ENCODE assay signal across 22 cellular contexts in the genomic region with DNA sequence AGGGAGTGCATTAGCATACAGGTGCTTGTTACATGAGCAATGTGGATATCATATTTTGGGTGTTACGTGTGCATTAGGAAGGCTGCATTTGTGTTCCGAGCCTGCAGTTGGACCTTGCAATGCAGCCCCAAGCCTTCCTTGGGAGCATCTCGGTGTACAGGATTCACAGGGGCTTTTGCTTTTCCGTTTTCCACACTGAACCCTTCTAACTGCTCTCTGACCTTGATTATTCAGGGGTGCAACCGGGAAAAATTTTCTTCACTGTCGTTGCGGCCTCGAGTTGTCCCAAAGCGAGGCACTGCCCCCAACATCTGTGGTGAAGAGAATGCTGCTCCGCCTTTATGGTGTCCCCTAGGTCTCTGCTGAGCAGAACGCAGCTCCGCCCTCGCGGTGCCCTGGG.
A peak's percentile ranks its signal among the peaks of the same experiment; 100 is the strongest.
DNase-seq lines count a peak whose midpoint lies in the region; FAIRE-seq and TF ChIP-seq lines count a peak whose summit lies in the region.
"Had no signal": no experiment of that assay in that cellular context is flagged by ENCODE, and none has a peak within 500 bp of the region (broad histone marks: within the 10 kb centered on the region; RNA-seq: fewer than 3 reads in every experiment).

No MANE protein-coding gene starts in this region.

- H3K27me3 ChIP-seq in adipocyte (replicated peaks; ENCODE audit: control insufficient read depth, insufficient read depth, low read length), result no peaks in the 10 kb centered on the region
- H3K27me3 ChIP-seq: foreskin keratinocyte, thyroid gland had no signal

- H3K9me3 Mint-ChIP-seq in activated naive CD4-positive, alpha-beta T cell treated with anti-CD3 and anti-CD28 coated beads, Interleukin-2, amount 50 U/mL, for 24 hours, result no peaks in the 10 kb centered on the region
- H3K9me3 Mint-ChIP-seq in activated naive CD4-positive, alpha-beta T cell treated with anti-CD3 and anti-CD28 coated beads for 36 hours, result no peaks in the 10 kb centered on the region
- H3K9me3 Mint-ChIP-seq: stimulated activated naive CD8-positive, alpha-beta T cell treated with anti-CD3 and anti-CD28 coated beads, Interleukin-15, Interleukin-2, amounts not matched to agents 100 ng/mL and 50 ng/mL, for 24 hours had no signal

- H3K27ac Mint-ChIP-seq in activated naive CD4-positive, alpha-beta T cell treated with anti-CD3 and anti-CD28 coated beads, Interleukin-2, amount 50 U/mL, for 24 hours, result peak overlapping the region; percentile 46
- H3K27ac Mint-ChIP-seq in activated naive CD4-positive, alpha-beta T cell treated with anti-CD3 and anti-CD28 coated beads for 36 hours, result no peak overlapping the region
- H3K27ac Mint-ChIP-seq: B cell; stimulated activated naive CD8-positive, alpha-beta T cell treated with anti-CD3 and anti-CD28 coated beads, Interleukin-15, Interleukin-2, amounts not matched to agents 100 ng/mL and 50 ng/mL, for 24 hours; WTC11 had no signal

- no peaks in the 10 kb centered on the region for H3K4me1 Mint-ChIP-seq in activated naive CD4-positive, alpha-beta T cell treated with anti-CD3 and anti-CD28 coated beads, Interleukin-2, amount 50 U/mL, for 24 hours
- no peaks in the 10 kb centered on the region for H3K4me1 Mint-ChIP-seq in activated naive CD4-positive, alpha-beta T cell treated with anti-CD3 and anti-CD28 coated beads for 36 hours (ENCODE audit: low read depth)
- H3K4me1 Mint-ChIP-seq: B cell had no signal

- H3K27me3 Mint-ChIP-seq in activated naive CD4-positive, alpha-beta T cell treated with anti-CD3 and anti-CD28 coated beads, Interleukin-2, amount 50 U/mL, for 24 hours, result peaks cover 14% of the 10 kb centered on the region
- H3K27me3 Mint-ChIP-seq in activated naive CD4-positive, alpha-beta T cell treated with anti-CD3 and anti-CD28 coated beads for 36 hours (ENCODE audit: low read depth), result peaks cover 4% of the 10 kb centered on the region
- H3K27me3 Mint-ChIP-seq: B cell had no signal

- no peak overlapping the region for H3K4me3 Mint-ChIP-seq in activated naive CD4-positive, alpha-beta T cell treated with anti-CD3 and anti-CD28 coated beads, Interleukin-2, amount 50 U/mL, for 24 hours
- no peak overlapping the region for H3K4me3 Mint-ChIP-seq in activated naive CD4-positive, alpha-beta T cell treated with anti-CD3 and anti-CD28 coated beads for 36 hours
- H3K4me3 Mint-ChIP-seq: B cell; stimulated activated naive CD8-positive, alpha-beta T cell treated with anti-CD3 and anti-CD28 coated beads, Interleukin-15, Interleukin-2, amounts not matched to agents 100 ng/mL and 50 ng/mL, for 24 hours; WTC11 had no signal

- H3K36me3 Mint-ChIP-seq in activated naive CD4-positive, alpha-beta T cell treated with anti-CD3 and anti-CD28 coated beads, Interleukin-2, amount 50 U/mL, for 24 hours, result no peaks in the 10 kb centered on the region
- no peaks in the 10 kb centered on the region for H3K36me3 Mint-ChIP-seq in activated naive CD4-positive, alpha-beta T cell treated with anti-CD3 and anti-CD28 coated beads for 36 hours (ENCODE audit: low read depth)
- H3K36me3 Mint-ChIP-seq: WTC11 had no signal

- no peak for FAIRE-seq in urothelium cell line (lab: Jason Lieb, UNC)
- FAIRE-seq: HepG2 had no signal

- H3K4me3 ChIP-seq in adipocyte (ENCODE audit: low read length) (no peak overlapping the region), fibroblast of pulmonary artery (replicated peaks; ENCODE audit: low read depth, low read length) (no peak overlapping the region)
- H3K4me3 ChIP-seq: thyroid gland had no signal

- no peaks in the 10 kb centered on the region for H3K36me3 ChIP-seq in adipocyte (ENCODE audit: control insufficient read depth, insufficient read depth, low read length, severe bottlenecking)
- H3K36me3 ChIP-seq: neutrophil, thyroid gland had no signal

- peaks cover 4% of the 10 kb centered on the region for H3K4me1 ChIP-seq in adipocyte (ENCODE audit: control insufficient read depth, insufficient read depth, low read length)
- H3K4me1 ChIP-seq: foreskin keratinocyte, thyroid gland had no signal

- no peak for DNase-seq in activated naive CD4-positive, alpha-beta T cell treated with anti-CD3 and anti-CD28 coated beads for 36 hours
- DNase-seq in adipocyte (ENCODE audit: low read depth), result peak; percentile 46
- DNase-seq in fibroblast of pulmonary artery (ENCODE audit: low read depth), result peak; percentile 14
- peak; percentile 46 for DNase-seq in urothelium cell line (ENCODE audit: low spot score)
- DNase-seq in NCI-H2029 (lab: John Stamatoyannopoulos, UW), result no peak
- no peak for DNase-seq in posterior cingulate gyrus
- DNase-seq in pons (ENCODE audit: low spot score), result no peak
- DNase-seq: activated CD4-positive, alpha-beta T cell treated with anti-CD3 and anti-CD28 coated beads, Interleukin-2, amount 50 U/mL, for 48 hours; activated effector memory CD4-positive, alpha-beta T cell treated with Interleukin-2 at 50 U/mL for 16 hours; DMS79 treated with DMSO at 0.1 percent for 48 hours; foreskin keratinocyte; islet precursor cell; NCI-H1436; NCI-H69; stimulated activated CD4-positive, alpha-beta T cell treated with anti-CD3 and anti-CD28 coated beads, Interleukin-4, amount 100 ng/mL, for 4 hours; thyroid gland had no signal

- H3K9ac ChIP-seq in adipocyte (ENCODE audit: low read length), result no peak overlapping the region

- H3K9me3 ChIP-seq in adipocyte (ENCODE audit: control insufficient read depth, low read length), result no peaks in the 10 kb centered on the region
- H3K9me3 ChIP-seq: neutrophil, thyroid gland had no signal

- no peak for TF ChIP-seq CTCF in fibroblast of pulmonary artery (IDR thresholded peaks at IDR 0.05; ENCODE audit: low read length, missing control alignments)

- intact Hi-C loops in activated naive CD4-positive, alpha-beta T cell treated with anti-CD3 and anti-CD28 coated beads for 36 hours (cut with micrococcal nuclease), result no loop called here
- intact Hi-C loops in posterior cingulate gyrus (cut with DNase I), result no loop called here

- CTCF ChIA-PET in activated naive CD4-positive, alpha-beta T cell treated with anti-CD3 and anti-CD28 coated beads for 36 hours (lab: Charles Lee), result no interaction called here

Comparison
In these comparisons a context has a peak if more than half of its experiments do, and no peak if none do; other contexts are left out.
1. DNase-seq: peak in adipocyte (single experiment), fibroblast of pulmonary artery (single experiment) and urothelium cell line (single experiment); none in activated naive CD4-positive, alpha-beta T cell treated with anti-CD3 and anti-CD28 coated beads for 36 hours (single experiment), NCI-H2029 (single experiment), posterior cingulate gyrus (0 of 10) and pons (single experiment).